19 cellular contexts compared by ENCODE assay signal in the genomic region with DNA sequence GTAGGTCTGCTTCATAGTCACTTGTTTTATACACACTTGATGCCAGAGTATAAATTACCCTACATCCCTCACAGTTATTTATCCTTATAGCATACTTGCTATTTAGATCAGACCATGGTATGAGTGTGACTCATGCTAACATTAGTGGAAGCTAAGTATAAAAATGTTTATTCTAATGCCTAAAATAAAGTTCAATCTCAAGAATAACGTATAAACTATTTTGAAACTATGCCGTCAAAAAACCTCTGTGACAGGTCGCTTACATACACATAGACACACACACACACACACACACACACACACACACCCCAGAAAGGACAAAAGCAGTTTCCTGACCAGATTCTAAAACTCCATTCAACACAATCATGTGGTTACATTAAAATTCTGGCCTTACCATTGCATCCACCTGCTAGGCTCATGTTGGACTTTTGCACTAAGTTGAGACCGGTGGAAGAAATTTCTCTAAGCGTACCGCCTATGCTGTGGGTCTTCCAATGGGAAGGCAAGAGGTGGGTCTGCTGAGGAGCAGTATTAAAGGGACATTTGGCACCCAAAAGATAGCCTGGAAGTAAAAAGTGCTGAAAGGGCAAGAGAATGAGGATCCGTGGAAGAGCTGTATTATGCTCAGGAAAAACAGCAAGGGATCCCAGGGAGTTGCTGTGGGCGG. TPM values are rescaled to one million over a fixed set of nuclear protein-coding genes. Genes with fewer than 3 reads are reported as not detected.
A peak's percentile ranks its signal among the peaks of the same experiment; 100 is the strongest.
DNase-seq lines count a peak whose midpoint lies in the region; ATAC-seq and TF ChIP-seq lines count a peak whose summit lies in the region.
"Had no signal": no experiment of that assay in that cellular context is flagged by ENCODE, and none has a peak within 500 bp of the region (broad histone marks: within the 10 kb centered on the region; RNA-seq: fewer than 3 reads in every experiment).

No MANE protein-coding gene starts in this region.

- H3K27ac ChIP-seq in HEK293 (ENCODE audit: extremely low read depth, low read depth, low read length) (no peak overlapping the region; the same call in 1 of the 2 replicates), ascending aorta (peak overlapping the region; percentile 22 to 57), stomach smooth muscle (ENCODE audit: low read length) (peak overlapping the region; percentile 50)
- H3K27ac ChIP-seq: lower lobe of right lung had no signal

- peaks cover 26% of the 10 kb centered on the region for H3K4me1 Mint-ChIP-seq in glutamatergic neuron (ENCODE audit: low read depth, unreplicated experiment)
- H3K4me1 Mint-ChIP-seq: activated CD4-positive, alpha-beta T cell treated with anti-CD3 and anti-CD28 coated beads for 36 hours had no signal

- H3K27me3 Mint-ChIP-seq in glutamatergic neuron (ENCODE audit: unreplicated experiment): no peaks in the 10 kb centered on the region
- H3K27me3 Mint-ChIP-seq: activated CD4-positive, alpha-beta T cell treated with anti-CD3 and anti-CD28 coated beads for 36 hours; activated T-cell treated with anti-CD3 and anti-CD28 coated beads, Interleukin-2, amount 50 U/mL, for 24 hours had no signal

- no peak overlapping the region for H3K4me3 ChIP-seq in HEK293 (ENCODE audit: low read depth, low read length)
- H3K4me3 ChIP-seq in ascending aorta: peak overlapping the region in 1 of 2 donors; percentile 66
- H3K4me3 ChIP-seq in stomach smooth muscle (ENCODE audit: low read length in 2 of 2): peak overlapping the region; percentile 74 to 84
- H3K4me3 ChIP-seq: lower lobe of right lung, mucosa of descending colon had no signal

- H3K9me3 ChIP-seq in HEK293 (ENCODE audit: control insufficient read depth, insufficient read depth, low read depth, low read length) (no peaks in the 10 kb centered on the region), ascending aorta (no peaks in the 10 kb centered on the region), stomach smooth muscle (ENCODE audit: control insufficient read depth in 2 of 2, low read length in 2 of 2) (no peaks in the 10 kb centered on the region)
- H3K9me3 ChIP-seq: lower lobe of right lung, mucosa of descending colon had no signal

- H3K36me3 Mint-ChIP-seq in glutamatergic neuron (ENCODE audit: unreplicated experiment): no peaks in the 10 kb centered on the region
- H3K36me3 Mint-ChIP-seq in activated naive CD4-positive, alpha-beta T cell treated with anti-CD3 and anti-CD28 coated beads, Interleukin-2, amount 50 U/mL, for 72 hours: no peaks in the 10 kb centered on the region
- H3K36me3 Mint-ChIP-seq: CD8-positive, alpha-beta T cell had no signal

- H3K9ac ChIP-seq in stomach smooth muscle (ENCODE audit: low read length in 2 of 2): peak overlapping the region; percentile 48 to 83

- H3K9me3 Mint-ChIP-seq in glutamatergic neuron (ENCODE audit: unreplicated experiment): no peaks in the 10 kb centered on the region
- no peaks in the 10 kb centered on the region for H3K9me3 Mint-ChIP-seq in activated naive CD4-positive, alpha-beta T cell treated with anti-CD3 and anti-CD28 coated beads, Interleukin-2, amount 50 U/mL, for 72 hours
- H3K9me3 Mint-ChIP-seq: activated T-cell treated with anti-CD3 and anti-CD28 coated beads, Interleukin-2, amount 50 U/mL, for 24 hours; CD8-positive, alpha-beta T cell had no signal

- intact Hi-C loops in ascending aorta (cut with DNase I): loop anchor here (10.0 kb wide), 2 partner anchors 115 to 505 kb away; partner anchors contain the start of gene MDFIC

- H3K36me3 ChIP-seq in HEK293 (ENCODE audit: control insufficient read depth in 2 of 2, insufficient read depth in 1 of 2, low read length in 2 of 2) (no peaks in the 10 kb centered on the region), ascending aorta (no peaks in the 10 kb centered on the region), stomach smooth muscle (ENCODE audit: control insufficient read depth in 2 of 2, insufficient read depth in 2 of 2, low read length in 2 of 2) (no peaks in the 10 kb centered on the region)
- H3K36me3 ChIP-seq: lower lobe of right lung had no signal

- H3K4me3 Mint-ChIP-seq in glutamatergic neuron (ENCODE audit: unreplicated experiment): no peak overlapping the region
- H3K4me3 Mint-ChIP-seq: activated CD4-positive, alpha-beta T cell treated with anti-CD3 and anti-CD28 coated beads for 36 hours; activated T-cell treated with anti-CD3 and anti-CD28 coated beads, Interleukin-2, amount 50 U/mL, for 24 hours; CD8-positive, alpha-beta T cell had no signal

- DNase-seq in ascending aorta (ENCODE audit: low spot score in 2 of 2): no peak
- no peak for DNase-seq in glutamatergic neuron
- DNase-seq in activated naive CD4-positive, alpha-beta T cell treated with anti-CD3 and anti-CD28 coated beads, Interleukin-2, amount 50 U/mL, for 72 hours (ENCODE audit: low spot score in 2 of 2): no peak
- DNase-seq in mucosa of gallbladder (ENCODE audit: low spot score): no peak
- DNase-seq: activated CD4-positive, alpha-beta T cell treated with anti-CD3 and anti-CD28 coated beads for 36 hours; activated CD8-positive, alpha-beta memory T cell treated with anti-CD3 and anti-CD28 coated beads for 24 hours; activated T-cell treated with anti-CD3 and anti-CD28 coated beads, Interleukin-2, amount 50 U/mL, for 24 hours; amygdala; CD8-positive, alpha-beta T cell; effector CD4-positive, alpha-beta T cell; erythroblast; Kasumi-1; lower lobe of right lung; mucosa of descending colon; NCI-H774; nucleus accumbens had no signal

- no peak for TF ChIP-seq CTCF in HEK293 (tag by site-specific recombination; IDR thresholded peaks at IDR 0.05)
- no peak for TF ChIP-seq CTCF in ascending aorta (IDR thresholded peaks at IDR 0.05)
- no peak for TF ChIP-seq CTCF in glutamatergic neuron (IDR thresholded peaks at IDR 0.05; ENCODE audit: partially characterized antibody, unreplicated experiment)

- H3K4me1 ChIP-seq in HEK293 (ENCODE audit: control insufficient read depth, insufficient read depth, low read length): peaks cover 24% of the 10 kb centered on the region; the same call in 1 of the 2 replicates
- peaks cover 0 to 8% of the 10 kb centered on the region in 2 donors for H3K4me1 ChIP-seq in ascending aorta
- no peaks in the 10 kb centered on the region for H3K4me1 ChIP-seq in stomach smooth muscle (ENCODE audit: control insufficient read depth, insufficient read depth, low read length)

- peak overlapping the region; percentile 2 for H3K27ac Mint-ChIP-seq in glutamatergic neuron (ENCODE audit: unreplicated experiment)
- no peak overlapping the region for H3K27ac Mint-ChIP-seq in activated naive CD4-positive, alpha-beta T cell treated with anti-CD3 and anti-CD28 coated beads, Interleukin-2, amount 50 U/mL, for 72 hours
- H3K27ac Mint-ChIP-seq: activated CD4-positive, alpha-beta T cell treated with anti-CD3 and anti-CD28 coated beads for 36 hours; activated T-cell treated with anti-CD3 and anti-CD28 coated beads, Interleukin-2, amount 50 U/mL, for 24 hours; CD8-positive, alpha-beta T cell had no signal

- ATAC-seq in GM21390 (IDR thresholded peaks at IDR 0.05; ENCODE audit: unreplicated experiment): no peak
- ATAC-seq in activated naive CD4-positive, alpha-beta T cell treated with anti-CD3 and anti-CD28 coated beads, Interleukin-2, amount 50 U/mL, for 72 hours: no peak
- ATAC-seq: activated CD4-positive, alpha-beta T cell treated with anti-CD3 and anti-CD28 coated beads for 36 hours; CD8-positive, alpha-beta T cell; mucosa of descending colon had no signal

- POLR2A ChIA-PET in HEK293 (lab: Yijun Ruan, JAX): no interaction called here

- H3K27me3 ChIP-seq in ascending aorta (no peaks in the 10 kb centered on the region), stomach smooth muscle (ENCODE audit: control insufficient read depth in 1 of 2, insufficient read depth in 2 of 2, low read length in 2 of 2) (no peaks in the 10 kb centered on the region)

- CTCF ChIA-PET in HEK293 (lab: Yijun Ruan, JAX): interaction anchor here (0.7 to 1.2 kb wide), 2 partner anchors 244 to 339 kb away, joined by 3 to 8 read pairs; no protein-coding TSS in a partner anchor

TF ChIP-seq in HEK293, 187 proteins besides CTCF, POLR2A, EP300 and RAD21 (continues in another document):
- TF ChIP-seq ZNF24 (tag by site-specific recombination; IDR thresholded peaks at IDR 0.05) (no peak), SETDB1 (IDR thresholded peaks at IDR 0.05; ENCODE audit: insufficient read length, low read length) (no peak), ZNF335 (tag by site-specific recombination; conservative IDR thresholded peaks at IDR 0.05) (peak; percentile 30; the same call in 1 of the 2 replicates), ZNF600 (tag by site-specific recombination; IDR thresholded peaks at IDR 0.05) (peak; percentile 38; the same call in 1 of the 2 replicates), ZSCAN23 (tag by site-specific recombination; IDR thresholded peaks at IDR 0.05) (no peak), ZSCAN4 (tag by site-specific recombination; IDR thresholded peaks at IDR 0.05) (peak; percentile 62; the same call in 1 of the 2 replicates), HIC1 (tag by site-specific recombination; IDR thresholded peaks at IDR 0.05) (no peak), ZNF571 (tag by site-specific recombination; IDR thresholded peaks at IDR 0.05) (no peak)

RNA-seq across cellular contexts. Expression of gene FOXP2, which starts 5.0 kb away (rescaled TPM):
- total RNA-seq in ascending aorta (11.0 TPM), glutamatergic neuron (ENCODE audit: unreplicated experiment) (72.1 TPM), mucosa of gallbladder (10.1 TPM)
- total RNA-seq in activated naive CD4-positive, alpha-beta T cell treated with anti-CD3 and anti-CD28 coated beads, Interleukin-2, amount 50 U/mL, for 72 hours: not detected
- total RNA-seq: activated CD4-positive, alpha-beta T cell treated with anti-CD3 and anti-CD28 coated beads for 36 hours; CD8-positive, alpha-beta T cell had no signal

Comparison
In these comparisons a context has a peak if more than half of its experiments do, and no peak if none do; other contexts are left out.
1. RNA of gene FOXP2, which starts 5.0 kb away (total RNA-seq): 72.1 TPM in glutamatergic neuron (single experiment), 11.0 TPM in ascending aorta (single experiment) and 10.1 TPM in mucosa of gallbladder (single experiment); not detected in activated naive CD4-positive, alpha-beta T cell treated with anti-CD3 and anti-CD28 coated beads, Interleukin-2, amount 50 U/mL, for 72 hours; every median in the first group is over 10 times any median in the second.